Comparison of ENCODE assay signal across 27 cellular contexts in the genomic region with DNA sequence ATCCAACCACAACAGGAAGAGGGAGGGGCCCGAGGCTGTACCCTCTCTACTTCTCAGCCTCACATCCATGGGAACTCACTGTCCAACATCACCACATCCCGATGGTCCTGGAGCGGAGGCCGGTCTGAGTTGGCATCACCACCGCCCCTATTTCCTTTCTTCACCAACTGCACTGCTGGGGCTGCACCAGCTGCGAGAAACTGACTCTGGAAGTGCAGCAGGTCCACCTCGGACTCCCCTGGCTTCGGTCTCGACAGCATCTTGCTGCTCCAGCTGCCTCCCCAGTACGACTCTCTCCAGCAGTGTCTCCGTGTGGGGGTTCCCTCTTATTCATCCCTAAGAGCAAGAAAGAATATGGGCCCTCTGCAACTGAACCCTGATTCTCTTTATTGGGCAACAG. TPM values are rescaled to one million over a fixed set of nuclear protein-coding genes. Genes with fewer than 3 reads are reported as not detected.
"Had no signal": no experiment of that assay in that cellular context is flagged by ENCODE, and none has a peak within 500 bp of the region (broad histone marks: within the 10 kb centered on the region; RNA-seq: fewer than 3 reads in every experiment).

No MANE protein-coding gene starts in this region.

- H3K4me3 ChIP-seq: adrenal gland, body of pancreas, colonic mucosa, esophagus muscularis mucosa, gastrocnemius medialis, heart left ventricle had no signal

- ATAC-seq: activated CD4-positive, alpha-beta T cell treated with anti-CD3 and anti-CD28 coated beads for 36 hours; activated CD8-positive, alpha-beta memory T cell treated with anti-CD3 and anti-CD28 coated beads, Interleukin-2, amount 10 ng/mL, durations not matched to agents 7 days and 5 days; activated CD8-positive, alpha-beta T cell treated with anti-CD3 and anti-CD28 coated beads, Interleukin-2, amount 10 ng/mL, durations not matched to agents 7 days and 5 days; activated naive CD8-positive, alpha-beta T cell treated with anti-CD3 and anti-CD28 coated beads, Interleukin-2, amount 50 U/mL, for 24 hours; body of pancreas; foreskin keratinocyte; gastrocnemius medialis; heart left ventricle had no signal

- DNase-seq: activated CD4-positive, alpha-beta memory T cell treated with anti-CD3 and anti-CD28 coated beads for 36 hours; activated CD4-positive, alpha-beta T cell treated with anti-CD3 and anti-CD28 coated beads for 36 hours; activated CD4-positive, alpha-beta T cell treated with anti-CD3 and anti-CD28 coated beads, Interleukin-2, amount 10 ng/mL, durations not matched to agents 24 days and 14 days; activated CD4-positive, CD25-positive, alpha-beta regulatory T cell; activated CD4-positive, CD25-positive, alpha-beta regulatory T cell treated with anti-CD3 and anti-CD28 coated beads, Interleukin-2, amount 50 U/mL, for 72 hours; activated CD8-positive, alpha-beta memory T cell treated with anti-CD3 and anti-CD28 coated beads, Interleukin-2, amount 10 ng/mL, durations not matched to agents 7 days and 5 days; activated CD8-positive, alpha-beta memory T cell treated with anti-CD3 and anti-CD28 coated beads, Interleukin-2, amount 50 U/mL, for 4 hours; activated CD8-positive, alpha-beta T cell treated with anti-CD3 and anti-CD28 coated beads, Interleukin-2, amount 10 ng/mL, durations not matched to agents 7 days and 5 days; activated effector memory CD4-positive, alpha-beta T cell treated with anti-CD3 and anti-CD28 coated beads, Interleukin-2, amount 50 U/mL, for 16 hours; activated naive CD4-positive, alpha-beta T cell treated with anti-CD3 and anti-CD28 coated beads for 36 hours; activated naive CD8-positive, alpha-beta T cell treated with anti-CD3 and anti-CD28 coated beads for 36 hours; activated naive CD8-positive, alpha-beta T cell treated with anti-CD3 and anti-CD28 coated beads, Interleukin-2, amount 50 U/mL, for 24 hours; activated T-cell treated with anti-CD3 and anti-CD28 coated beads, Interleukin-2, amount 50 U/mL, for 1 hour; activated T-cell treated with anti-CD3 and anti-CD28 coated beads, Interleukin-2, amount 50 U/mL, for 48 hours; adrenal gland; amygdala; aorta; body of pancreas; central memory CD4-positive, alpha-beta T cell; cerebellar nuclear complex; colonic mucosa; effector CD8-positive, alpha-beta T cell; foreskin keratinocyte; gastrocnemius medialis; glutamatergic neuron; heart left ventricle had no signal

- H3K27ac ChIP-seq: adrenal gland, body of pancreas, colonic mucosa, esophagus muscularis mucosa, foreskin keratinocyte, gastrocnemius medialis, heart left ventricle had no signal

- H3K4me1 ChIP-seq: adrenal gland, body of pancreas, colonic mucosa, esophagus muscularis mucosa, gastrocnemius medialis, heart left ventricle had no signal

- H3K9me3 ChIP-seq: adrenal gland, body of pancreas, colonic mucosa, esophagus muscularis mucosa, gastrocnemius medialis, heart left ventricle had no signal

- H3K27me3 ChIP-seq: adrenal gland, body of pancreas, colonic mucosa, esophagus muscularis mucosa, foreskin keratinocyte, gastrocnemius medialis, heart left ventricle had no signal

- H3K36me3 ChIP-seq: colonic mucosa had no signal

RNA-seq across cellular contexts. Expression of gene LTK, which starts 23.2 kb away (rescaled TPM):
- total RNA-seq: activated CD4-positive, alpha-beta T cell treated with anti-CD3 and anti-CD28 coated beads, Interleukin-2, amount 10 ng/mL, durations not matched to agents 24 days and 14 days; activated naive CD4-positive, alpha-beta T cell treated with anti-CD3 and anti-CD28 coated beads for 36 hours; body of pancreas; foreskin keratinocyte had no signal
- polyA plus RNA-seq: foreskin keratinocyte had no signal
